Comparison of ENCODE assay signal across 12 cellular contexts in the genomic region with DNA sequence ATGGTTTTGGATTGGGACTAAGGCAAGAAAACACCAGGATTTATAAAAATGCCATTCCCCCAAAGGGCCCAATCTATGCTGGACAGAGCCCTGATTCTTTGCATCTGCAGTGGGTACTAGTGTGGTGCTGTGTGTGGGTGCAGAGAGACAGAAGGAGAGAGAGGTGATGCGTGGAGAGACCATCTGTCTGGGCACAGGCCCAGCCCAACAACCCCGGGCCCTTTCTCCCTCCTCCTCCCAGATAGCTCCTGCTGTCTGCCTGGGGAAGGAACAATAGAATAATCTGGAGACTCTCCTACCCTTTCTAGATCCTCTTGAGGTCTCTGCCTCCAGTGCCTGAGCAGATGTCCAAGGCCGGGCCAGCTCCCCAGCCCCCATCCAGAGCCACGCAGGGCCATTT. TPM values are rescaled to one million over a fixed set of nuclear protein-coding genes. Genes with fewer than 3 reads are reported as not detected.
DNase-seq lines count a peak whose midpoint lies in the region; ATAC-seq, FAIRE-seq and TF ChIP-seq lines count a peak whose summit lies in the region.
"Had no signal": no experiment of that assay in that cellular context is flagged by ENCODE, and none has a peak within 500 bp of the region (broad histone marks: within the 10 kb centered on the region; RNA-seq: fewer than 3 reads in every experiment).

No MANE protein-coding gene starts in this region.

- H3K27ac Mint-ChIP-seq in T-helper 17 cell: no peak overlapping the region
- H3K27ac Mint-ChIP-seq: CD8-positive, alpha-beta T cell; stimulated activated naive CD8-positive, alpha-beta T cell treated with anti-CD3 and anti-CD28 coated beads, Interleukin-15, Interleukin-2, amounts not matched to agents 100 ng/mL and 50 ng/mL, for 24 hours had no signal

- no peaks in the 10 kb centered on the region for H3K36me3 ChIP-seq in parathyroid adenoma (ENCODE audit: control insufficient read depth, insufficient read depth, low read length)

- peaks cover 15% of the 10 kb centered on the region for H3K4me1 ChIP-seq in parathyroid adenoma

- H3K4me3 Mint-ChIP-seq in T-helper 17 cell: no peak overlapping the region
- H3K4me3 Mint-ChIP-seq: CD8-positive, alpha-beta T cell; stimulated activated naive CD8-positive, alpha-beta T cell treated with anti-CD3 and anti-CD28 coated beads, Interleukin-15, Interleukin-2, amounts not matched to agents 100 ng/mL and 50 ng/mL, for 24 hours had no signal

- peaks cover 19% of the 10 kb centered on the region for H3K27me3 Mint-ChIP-seq in T-helper 17 cell

- H3K79me2 ChIP-seq in parathyroid adenoma: no peaks in the 10 kb centered on the region

- H3K4me3 ChIP-seq in parathyroid adenoma (ENCODE audit: low read depth, low read length): no peak overlapping the region

- no peak overlapping the region for H3K4me2 ChIP-seq in parathyroid adenoma (ENCODE audit: low read length)

- no peaks in the 10 kb centered on the region for H3K27me3 ChIP-seq in parathyroid adenoma (ENCODE audit: control insufficient read depth, insufficient read depth, low read length)

- peak overlapping the region; percentile 46 for H2AFZ ChIP-seq in parathyroid adenoma

- no peak for ATAC-seq in T-helper 17 cell
- no peak for ATAC-seq in HG02884 (IDR thresholded peaks at IDR 0.05; ENCODE audit: unreplicated experiment)
- ATAC-seq: CD8-positive, alpha-beta T cell had no signal

- DNase-seq in DMS79 (lab: John Stamatoyannopoulos, UW) (peak; percentile 57), NCI-H2196 treated with DMSO at 0.1 percent for 48 hours (lab: John Stamatoyannopoulos, UW; ENCODE audit: unreplicated experiment) (peak; percentile 31), frontal cortex (ENCODE audit: low spot score in 2 of 2) (peak; percentile 55 to 62), SHP77 treated with DMSO at 0.1 percent for 48 hours (lab: John Stamatoyannopoulos, UW) (no peak), T-helper 17 cell (no peak)
- DNase-seq in activated CD4-positive, alpha-beta T cell treated with anti-CD3 and anti-CD28 coated beads, Interleukin-2, amount 50 U/mL, for 1 hour: no peak
- DNase-seq: CD8-positive, alpha-beta T cell; Kasumi-1 had no signal

- no peak overlapping the region for H3K9ac ChIP-seq in parathyroid adenoma

- H3K9me3 ChIP-seq in parathyroid adenoma (ENCODE audit: control insufficient read depth, low read length) (no peaks in the 10 kb centered on the region), T-helper 17 cell (ENCODE audit: control insufficient read depth, low read length, poor library complexity, severe bottlenecking) (no peaks in the 10 kb centered on the region)

- H3K4me1 Mint-ChIP-seq in T-helper 17 cell: peaks cover 2% of the 10 kb centered on the region

- no peak for FAIRE-seq in frontal cortex (lab: Jason Lieb, UNC)
- FAIRE-seq: colon had no signal

- peak overlapping the region; percentile 66 for H3K27ac ChIP-seq in parathyroid adenoma

- TF ChIP-seq CTCF in parathyroid adenoma (IDR thresholded peaks at IDR 0.05): no peak

- no peaks in the 10 kb centered on the region for H3K36me3 Mint-ChIP-seq in T-helper 17 cell (ENCODE audit: low read depth)
- H3K36me3 Mint-ChIP-seq: CD8-positive, alpha-beta T cell had no signal

RNA-seq across cellular contexts. Expression of a gene that starts 15.1 kb away (rescaled TPM):
- total RNA-seq in frontal cortex (5.7 TPM), T-helper 17 cell (under 1 TPM; 0.05 to 0.08 TPM)

Comparison
In these comparisons a context has a peak if more than half of its experiments do, and no peak if none do; other contexts are left out.
1. DNase-seq: peak in DMS79 (single experiment), NCI-H2196 treated with DMSO at 0.1 percent for 48 hours (single experiment) and frontal cortex (2 of 2); none in SHP77 treated with DMSO at 0.1 percent for 48 hours (single experiment), T-helper 17 cell (0 of 3) and activated CD4-positive, alpha-beta T cell treated with anti-CD3 and anti-CD28 coated beads, Interleukin-2, amount 50 U/mL, for 1 hour (single experiment).